23 cellular contexts compared by ENCODE assay signal in the genomic region with DNA sequence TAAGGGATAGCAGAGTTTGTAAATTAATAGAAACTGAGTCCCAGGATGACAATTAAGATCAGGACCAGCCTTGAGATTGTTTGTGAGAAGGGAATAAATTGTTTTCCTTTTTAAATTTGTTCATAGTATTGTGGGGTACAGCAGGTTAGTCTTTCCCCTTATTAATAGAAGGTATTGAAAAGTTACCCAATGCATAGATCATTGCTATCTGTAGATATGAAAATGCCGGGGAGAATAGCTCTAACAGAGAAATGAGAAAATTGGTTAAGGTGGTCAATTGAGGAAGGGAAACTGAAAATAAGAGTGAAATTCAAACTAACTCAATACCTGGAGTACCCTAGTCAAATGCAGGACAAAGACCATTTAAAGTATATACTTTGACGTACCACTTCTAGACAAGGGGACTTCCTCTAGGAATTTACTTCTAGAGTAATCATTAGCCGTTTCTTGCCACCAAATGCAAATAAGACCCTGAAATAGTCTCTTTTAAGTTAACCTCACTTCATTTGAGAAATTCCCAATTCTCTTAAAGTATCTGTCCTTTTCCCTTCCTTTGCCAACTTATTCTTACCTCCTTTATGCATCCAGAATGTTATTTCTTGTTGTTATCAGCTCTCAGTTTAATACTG.
DNase-seq lines count a peak whose midpoint lies in the region; ATAC-seq, FAIRE-seq and TF ChIP-seq lines count a peak whose summit lies in the region.
"Had no signal": no experiment of that assay in that cellular context is flagged by ENCODE, and none has a peak within 500 bp of the region (broad histone marks: within the 10 kb centered on the region; RNA-seq: fewer than 3 reads in every experiment).

No MANE protein-coding gene starts in this region.

- no peak overlapping the region for H3K4me3 ChIP-seq in mucosa of descending colon
- H3K4me3 ChIP-seq: PC-9, right lobe of liver, stomach had no signal

- intact Hi-C loops in mucosa of descending colon (cut with DNase I, micrococcal nuclease): no loop called here

- H3K4me1 ChIP-seq in mucosa of descending colon (ENCODE audit: low read depth): no peaks in the 10 kb centered on the region
- H3K4me1 ChIP-seq: right lobe of liver, stomach had no signal

- DNase-seq in GM12891 (ENCODE audit: insufficient read length, low spot score) (no peak), mucosa of descending colon (no peak), SHP77 (lab: John Stamatoyannopoulos, UW) (no peak), NCI-H1092 (lab: John Stamatoyannopoulos, UW) (no peak)
- no peak for DNase-seq in activated CD4-positive, alpha-beta T cell treated with anti-CD3 and anti-CD28 coated beads for 48 hours
- DNase-seq: 8988T; activated CD4-positive, alpha-beta T cell treated with anti-CD3 and anti-CD28 coated beads for 1 hour; activated CD8-positive, alpha-beta memory T cell treated with anti-CD3 and anti-CD28 coated beads, Interleukin-2, amount 10 ng/mL, durations not matched to agents 7 days and 5 days; caudate nucleus; DMS 273 treated with DMSO at 0.1 percent for 48 hours; effector CD8-positive, alpha-beta T cell; head of caudate nucleus; KG1; NCI-H1048; NCI-H2107; NCI-H774; PC-9; right lobe of liver; stomach; T-helper 9 cell had no signal

- no peak for FAIRE-seq in GM12891 (lab: Jason Lieb, UNC)

- peak; percentile 56 for ATAC-seq in GM19372 (IDR thresholded peaks at IDR 0.05; ENCODE audit: low read depth, unreplicated experiment)
- peak; percentile 54 for ATAC-seq in HG02571 (IDR thresholded peaks at IDR 0.05; ENCODE audit: unreplicated experiment)
- peak; percentile 60 for ATAC-seq in HG03066 (IDR thresholded peaks at IDR 0.05; ENCODE audit: low read depth, unreplicated experiment)
- no peak for ATAC-seq in mucosa of descending colon
- ATAC-seq: activated CD8-positive, alpha-beta memory T cell treated with anti-CD3 and anti-CD28 coated beads, Interleukin-2, amount 10 ng/mL, durations not matched to agents 7 days and 5 days; right lobe of liver had no signal

- no peaks in the 10 kb centered on the region for H3K36me3 ChIP-seq in mucosa of descending colon (ENCODE audit: low read depth)
- H3K36me3 ChIP-seq: right lobe of liver, stomach had no signal

- TF ChIP-seq CTCF in mucosa of descending colon (IDR thresholded peaks at IDR 0.05): no peak

- no peak for TF ChIP-seq POLR2A in GM12891 (IDR thresholded peaks at IDR 0.05; ENCODE audit: low read depth, low read length)

- peaks cover 5% of the 10 kb centered on the region for H3K9me3 ChIP-seq in mucosa of descending colon
- H3K9me3 ChIP-seq: right lobe of liver had no signal

TF ChIP-seq in GM12891, 5 proteins besides CTCF, POLR2A, EP300 and RAD21:
- TF ChIP-seq POLR2AphosphoS5 (IDR thresholded peaks at IDR 0.05; ENCODE audit: low read depth, low read length) (no peak), SPI1 (IDR thresholded peaks at IDR 0.05; ENCODE audit: low read depth, low read length) (peak; percentile 43; the same call in 1 of the 2 replicates)
